Comparison of ENCODE assay signal across 10 cellular contexts in the genomic region with DNA sequence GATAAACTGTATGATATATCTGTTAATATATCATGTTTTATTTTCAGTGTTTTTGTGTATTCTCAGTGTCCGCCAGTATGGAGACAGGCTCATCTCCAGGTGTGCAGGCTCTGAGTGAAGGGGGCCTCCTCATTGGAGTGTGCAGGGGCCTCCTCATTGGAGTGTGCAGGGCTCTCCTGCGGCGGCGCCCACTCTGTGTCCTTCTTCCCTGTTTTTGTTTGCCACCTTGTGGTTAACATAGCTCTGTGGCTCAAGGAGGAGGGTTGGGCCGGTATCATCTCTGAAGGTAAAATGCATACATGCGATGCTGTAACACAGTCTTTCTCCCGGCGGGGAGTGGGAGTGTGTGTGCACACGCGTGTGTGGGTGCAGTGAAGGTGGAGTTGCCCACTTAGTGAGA.
DNase-seq lines count a peak whose midpoint lies in the region; ATAC-seq and TF ChIP-seq lines count a peak whose summit lies in the region.
"Had no signal": no experiment of that assay in that cellular context is flagged by ENCODE, and none has a peak within 500 bp of the region (broad histone marks: within the 10 kb centered on the region; RNA-seq: fewer than 3 reads in every experiment).

No MANE protein-coding gene starts in this region.

- H3K4me1 Mint-ChIP-seq in CD14-positive monocyte (peaks cover 60% of the 10 kb centered on the region), neural progenitor cell (peaks cover 81% of the 10 kb centered on the region)

- H3K4me3 ChIP-seq in neural progenitor cell: peak overlapping the region; percentile 43
- no peak overlapping the region for H3K4me3 ChIP-seq in mucosa of descending colon

- no peaks in the 10 kb centered on the region for H3K36me3 ChIP-seq in neural progenitor cell
- H3K36me3 ChIP-seq in mucosa of descending colon (ENCODE audit: low read depth): no peaks in the 10 kb centered on the region

- no peaks in the 10 kb centered on the region for H3K79me2 ChIP-seq in neural progenitor cell (ENCODE audit: low read depth)

- peak overlapping the region; percentile 98 for H3K27ac ChIP-seq in neural progenitor cell

- TF ChIP-seq CTCF in CD14-positive monocyte (IDR thresholded peaks at IDR 0.05): peak; percentile 15
- peak; percentile 46 for TF ChIP-seq CTCF in neural progenitor cell (IDR thresholded peaks at IDR 0.05)
- no peak for TF ChIP-seq CTCF in mucosa of descending colon (IDR thresholded peaks at IDR 0.05)

- H3F3A ChIP-seq in neural progenitor cell (ENCODE audit: low read depth): peaks cover 51% of the 10 kb centered on the region

- no peaks in the 10 kb centered on the region for H4K20me1 ChIP-seq in neural progenitor cell (ENCODE audit: low read depth)

- H3K9me3 Mint-ChIP-seq in CD14-positive monocyte (peaks cover 0 to 4% (median 2%) of the 10 kb centered on the region in 7 donors), neural progenitor cell (no peaks in the 10 kb centered on the region)
- H3K9me3 Mint-ChIP-seq: CD4-positive, CD25-positive, alpha-beta regulatory T cell had no signal

- H3K36me3 Mint-ChIP-seq in CD14-positive monocyte (peaks cover 0 to 6% of the 10 kb centered on the region in 2 donors), neural progenitor cell (no peaks in the 10 kb centered on the region)
- H3K36me3 Mint-ChIP-seq: CD4-positive, CD25-positive, alpha-beta regulatory T cell had no signal

- H3K9me3 ChIP-seq in neural progenitor cell (ENCODE audit: low read depth) (no peaks in the 10 kb centered on the region), mucosa of descending colon (no peaks in the 10 kb centered on the region)

- H3K9ac ChIP-seq in neural progenitor cell: no peak overlapping the region

- peak overlapping the region; percentile 79 to 92 (median 82) for H3K27ac Mint-ChIP-seq in CD14-positive monocyte
- H3K27ac Mint-ChIP-seq in neural progenitor cell: peak overlapping the region; percentile 100

- H3K27me3 ChIP-seq in neural progenitor cell: no peaks in the 10 kb centered on the region

- peak; percentile 23 for ATAC-seq in esophagus mucosa
- no peak for ATAC-seq in mucosa of descending colon
- ATAC-seq in GM18867 (IDR thresholded peaks at IDR 0.05; ENCODE audit: unreplicated experiment): no peak

- peak overlapping the region; percentile 86 for H3K4me2 ChIP-seq in neural progenitor cell

- peaks cover 0 to 1% (median 0%) of the 10 kb centered on the region in 3 donors for H3K27me3 Mint-ChIP-seq in CD14-positive monocyte (ENCODE audit: low read depth in 3 of 3)
- no peaks in the 10 kb centered on the region for H3K27me3 Mint-ChIP-seq in neural progenitor cell (ENCODE audit: insufficient read depth, low read depth)
- H3K27me3 Mint-ChIP-seq: CD4-positive, CD25-positive, alpha-beta regulatory T cell had no signal

- H2AFZ ChIP-seq in neural progenitor cell (replicated peaks): no peak overlapping the region

- H3K4me3 Mint-ChIP-seq in CD14-positive monocyte: peak overlapping the region; percentile 56 to 76
- peak overlapping the region; percentile 82 for H3K4me3 Mint-ChIP-seq in neural progenitor cell

- intact Hi-C loops in CD14-positive monocyte (cut with micrococcal nuclease) (no loop called here), mucosa of descending colon (cut with DNase I, micrococcal nuclease) (no loop called here)

- DNase-seq in CD14-positive monocyte (ENCODE audit: low spot score) (no peak), NCI-H69 (lab: John Stamatoyannopoulos, UW) (peak; percentile 31), neural progenitor cell (ENCODE audit: low spot score) (peak; percentile 59), mucosa of descending colon (no peak), NCI-H1092 treated with DMSO at 0.1 percent for 48 hours (lab: John Stamatoyannopoulos, UW) (no peak), HCEC 1CT (no peak)
- DNase-seq: CD4-positive, CD25-positive, alpha-beta regulatory T cell; stimulated activated naive CD4-positive, alpha-beta T cell treated with Interleukin-2 at 50 U/mL for 16 hours had no signal

- peaks cover 64% of the 10 kb centered on the region for H3K4me1 ChIP-seq in neural progenitor cell
- H3K4me1 ChIP-seq in mucosa of descending colon (ENCODE audit: low read depth): peaks cover 19% of the 10 kb centered on the region

Comparison
In these comparisons a context has a peak if more than half of its experiments do, and no peak if none do; other contexts are left out.
1. DNase-seq: peak in NCI-H69 (single experiment) and neural progenitor cell (single experiment); none in CD14-positive monocyte (single experiment), mucosa of descending colon (0 of 3), NCI-H1092 treated with DMSO at 0.1 percent for 48 hours (single experiment) and HCEC 1CT (single experiment).